ENCODE assay signal across 1 cellular context in genomic region chr6:79466222-79466834, GRCh38.
TF ChIP-seq lines count a peak whose summit lies in the region.

No MANE protein-coding gene starts in this region.

TF ChIP-seq in K562, 482 proteins besides CTCF, POLR2A, EP300 and RAD21:
- TF ChIP-seq MGA (IDR thresholded peaks at IDR 0.05) (no peak), ZNF561 (CRISPR knock-in tag; conservative IDR thresholded peaks at IDR 0.05) (no peak), CREB3L1 (IDR thresholded peaks at IDR 0.05; ENCODE audit: borderline replicate concordance, low read depth) (no peak), ARID3A (IDR thresholded peaks at IDR 0.05; ENCODE audit: borderline replicate concordance, low read depth, low read length) (0 out of 2 replicates have a peak, but pooled peaks have one; percentile 26), PTRF (tag; IDR thresholded peaks at IDR 0.05) (no peak), WHSC1 (IDR thresholded peaks at IDR 0.05; ENCODE audit: low read length) (no peak), USF1 (CRISPR knock-in tag; IDR thresholded peaks at IDR 0.05) (no peak), PRDM10 (IDR thresholded peaks at IDR 0.05; ENCODE audit: partially characterized antibody) (no peak), ZBTB7A (IDR thresholded peaks at IDR 0.05; ENCODE audit: borderline replicate concordance, control insufficient read depth, low read depth, low read length) (no peak), XRCC5 (IDR thresholded peaks at IDR 0.05; ENCODE audit: low read depth, low read length) (no peak), DEAF1 (CRISPR knock-in tag; IDR thresholded peaks at IDR 0.05) (peak; percentile 31; the same call in 1 of the 2 replicates), ZBTB33 (CRISPR knock-in tag; IDR thresholded peaks at IDR 0.05) (no peak), TSC22D4 (tag; IDR thresholded peaks at IDR 0.05) (no peak), RFX1 (IDR thresholded peaks at IDR 0.05) (peak; percentile 54)
